Comparison of ENCODE assay signal across 19 cellular contexts in the genomic region with DNA sequence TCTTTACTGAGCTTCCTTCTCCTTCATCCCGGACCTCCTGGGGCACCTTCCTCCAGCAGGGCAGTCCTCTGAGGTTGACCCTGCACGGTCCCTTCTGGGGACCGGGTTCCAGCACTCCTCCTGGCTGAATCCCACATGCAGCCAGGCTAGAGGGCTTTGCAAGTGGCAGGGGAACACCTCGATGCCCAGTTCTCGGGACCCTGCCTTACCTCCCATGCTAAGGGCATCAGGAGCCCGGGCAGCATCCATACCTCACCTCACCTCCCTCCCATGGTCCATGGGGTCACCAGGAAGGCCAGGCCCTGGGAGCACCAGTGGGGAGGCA.
DNase-seq lines count a peak whose midpoint lies in the region; ATAC-seq and TF ChIP-seq lines count a peak whose summit lies in the region.
"Had no signal": no experiment of that assay in that cellular context is flagged by ENCODE, and none has a peak within 500 bp of the region (broad histone marks: within the 10 kb centered on the region; RNA-seq: fewer than 3 reads in every experiment).

No MANE protein-coding gene starts in this region.

- H3F3A ChIP-seq in GM23338 (replicated peaks; ENCODE audit: low read depth), result no peaks in the 10 kb centered on the region

- H3K4me1 ChIP-seq in GM23338 (ENCODE audit: insufficient read depth) (no peaks in the 10 kb centered on the region), endodermal cell (ENCODE audit: control insufficient read depth, insufficient read depth, low read length) (no peaks in the 10 kb centered on the region), osteoblast (ENCODE audit: insufficient read depth, low read length) (peaks cover 4% of the 10 kb centered on the region), aorta (ENCODE audit: control insufficient read depth in 1 of 2, insufficient read depth in 2 of 2, low read length in 2 of 2) (no peaks in the 10 kb centered on the region)

- no peak for ATAC-seq in GM23338
- no peak for ATAC-seq in aorta (ENCODE audit: low FRiP score)
- ATAC-seq: CD8-positive, alpha-beta T cell had no signal

- 86 to 100% methylated on average over 1 to 6 of the region's 6 CpGs for WGBS in endodermal cell (ENCODE audit: insufficient coverage in 1 of 2, insufficient read length in 1 of 2), 2 experiments
- 91 to 93% methylated on average over 6 of the region's 6 CpGs for WGBS in aorta, 2 donors

- no peak overlapping the region for H3K4me3 Mint-ChIP-seq in GM23338
- no peak overlapping the region for H3K4me3 Mint-ChIP-seq in endodermal cell
- H3K4me3 Mint-ChIP-seq: B cell; CD8-positive, alpha-beta T cell; HFFc6 had no signal

- no peaks in the 10 kb centered on the region for H3K9me2 ChIP-seq in GM23338 (ENCODE audit: insufficient read depth)

- H3K27ac ChIP-seq in GM23338 (ENCODE audit: low read depth) (no peak overlapping the region), endodermal cell (ENCODE audit: low read depth, low read length) (no peak overlapping the region), osteoblast (ENCODE audit: low read depth, low read length) (no peak overlapping the region), aorta (ENCODE audit: low read depth in 1 of 2, low read length in 2 of 2) (no peak overlapping the region), caudate nucleus (ENCODE audit: low read depth, low read length) (no peak overlapping the region)
- H3K27ac ChIP-seq: 22Rv1, BLaER1, C4-2B had no signal

- TF ChIP-seq CTCF in GM23338 (conservative IDR thresholded peaks at IDR 0.05; ENCODE audit: low read depth in 2 of 2), result no peak
- TF ChIP-seq CTCF in endodermal cell (conservative IDR thresholded peaks at IDR 0.05), result no peak
- no peak for TF ChIP-seq CTCF in osteoblast (IDR thresholded peaks at IDR 0.05; ENCODE audit: extremely low read depth, low read depth, low read length)

- intact Hi-C loops in aorta (cut with DNase I), result no loop called here

- H4K20me1 ChIP-seq in GM23338 (replicated peaks; ENCODE audit: insufficient read depth) (no peaks in the 10 kb centered on the region), osteoblast (ENCODE audit: insufficient read depth, low read length) (no peaks in the 10 kb centered on the region)
- H4K20me1 ChIP-seq: BLaER1 had no signal

- no peak for DNase-seq in GM23338 (ENCODE audit: low spot score)
- DNase-seq in endodermal cell, result peak; percentile 42
- DNase-seq in osteoblast (ENCODE audit: insufficient read length, low spot score, missing footprints), result peak; percentile 59
- DNase-seq in aorta, result peak; percentile 43 to 51
- no peak for DNase-seq in NCI-H82 treated with DMSO at 0.1 percent for 48 hours (lab: John Stamatoyannopoulos, UW; ENCODE audit: unreplicated experiment)
- no peak for DNase-seq in caudate nucleus (lab: John Stamatoyannopoulos, UW)
- DNase-seq in NCI-H1417 (lab: John Stamatoyannopoulos, UW), result no peak
- DNase-seq: Caco-2; CD4-positive, CD25-positive, alpha-beta regulatory T cell; CD8-positive, alpha-beta T cell; DMS153; DND-41; GOT3; HFFc6 had no signal

- H3K9ac ChIP-seq in endodermal cell (ENCODE audit: extremely low read depth, low read length, poor library complexity, severe bottlenecking), result no peak overlapping the region
- H3K9ac ChIP-seq: BLaER1 had no signal

- H2AFZ ChIP-seq in GM23338 (peak overlapping the region; percentile 56; the same call in 1 of the 2 replicates), osteoblast (ENCODE audit: low read length) (no peak overlapping the region)

- H3K9me3 Mint-ChIP-seq in GM23338, result no peaks in the 10 kb centered on the region
- H3K9me3 Mint-ChIP-seq in endodermal cell, result no peaks in the 10 kb centered on the region
- H3K9me3 Mint-ChIP-seq: CD4-positive, CD25-positive, alpha-beta regulatory T cell; CD8-positive, alpha-beta T cell; HFFc6 had no signal

- H3K4me1 Mint-ChIP-seq in GM23338 (peaks cover 5% of the 10 kb centered on the region), endodermal cell (no peaks in the 10 kb centered on the region)
- H3K4me1 Mint-ChIP-seq: B cell; CD4-positive, CD25-positive, alpha-beta regulatory T cell had no signal

- no peak overlapping the region for H3K4me3 ChIP-seq in GM23338
- no peak overlapping the region for H3K4me3 ChIP-seq in endodermal cell (ENCODE audit: low read length)
- no peak overlapping the region for H3K4me3 ChIP-seq in osteoblast (ENCODE audit: insufficient read depth, low read length)
- no peak overlapping the region for H3K4me3 ChIP-seq in aorta (ENCODE audit: low read length in 2 of 2)
- H3K4me3 ChIP-seq: BLaER1, HAP-1 had no signal

- H3K27ac Mint-ChIP-seq in GM23338 (no peak overlapping the region), endodermal cell (no peak overlapping the region)
- H3K27ac Mint-ChIP-seq: B cell; CD4-positive, CD25-positive, alpha-beta regulatory T cell; CD8-positive, alpha-beta T cell; HFFc6 had no signal

- H3K36me3 ChIP-seq in GM23338 (ENCODE audit: insufficient read depth), result no peaks in the 10 kb centered on the region
- H3K36me3 ChIP-seq in endodermal cell (ENCODE audit: control insufficient read depth, insufficient read depth, low read length), result no peaks in the 10 kb centered on the region
- no peaks in the 10 kb centered on the region for H3K36me3 ChIP-seq in osteoblast (ENCODE audit: insufficient read depth, low read length)
- no peaks in the 10 kb centered on the region for H3K36me3 ChIP-seq in aorta (ENCODE audit: control insufficient read depth in 1 of 2, insufficient read depth in 2 of 2, low read length in 1 of 2)
- H3K36me3 ChIP-seq: BLaER1, HAP-1 had no signal

- H3K4me2 ChIP-seq in GM23338, result no peak overlapping the region
- H3K4me2 ChIP-seq in osteoblast (ENCODE audit: insufficient read depth, low read length), result no peak overlapping the region
- H3K4me2 ChIP-seq: BLaER1 had no signal

- no peaks in the 10 kb centered on the region for H3K79me2 ChIP-seq in GM23338 (replicated peaks; ENCODE audit: insufficient read depth)
- H3K79me2 ChIP-seq in osteoblast (ENCODE audit: insufficient read depth, low read length), result no peaks in the 10 kb centered on the region

- peaks cover 3% of the 10 kb centered on the region for H3K27me3 Mint-ChIP-seq in GM23338 (ENCODE audit: insufficient read depth, low read depth, poor library complexity)
- peaks cover 1% of the 10 kb centered on the region for H3K27me3 Mint-ChIP-seq in endodermal cell (ENCODE audit: insufficient read depth)

- H3K36me3 Mint-ChIP-seq in GM23338 (ENCODE audit: low read depth) (no peaks in the 10 kb centered on the region), endodermal cell (ENCODE audit: low read depth) (no peaks in the 10 kb centered on the region)
- H3K36me3 Mint-ChIP-seq: CD4-positive, CD25-positive, alpha-beta regulatory T cell; CD8-positive, alpha-beta T cell had no signal

- H3K27me3 ChIP-seq in GM23338 (ENCODE audit: insufficient read depth) (no peaks in the 10 kb centered on the region), endodermal cell (ENCODE audit: control insufficient read depth, insufficient read depth, low read length, poor library complexity, severe bottlenecking) (no peaks in the 10 kb centered on the region), osteoblast (ENCODE audit: insufficient read depth, low read length) (peaks cover 34% of the 10 kb centered on the region), aorta (ENCODE audit: control insufficient read depth in 1 of 2, insufficient read depth in 2 of 2, low read length in 1 of 2) (no peaks in the 10 kb centered on the region)
- H3K27me3 ChIP-seq: BLaER1 had no signal

- H3K9me3 ChIP-seq in endodermal cell (ENCODE audit: control insufficient read depth, low read length) (no peaks in the 10 kb centered on the region), osteoblast (ENCODE audit: low read depth, low read length) (no peaks in the 10 kb centered on the region), aorta (ENCODE audit: control insufficient read depth, low read length) (no peaks in the 10 kb centered on the region)
- H3K9me3 ChIP-seq: BLaER1, Caco-2, HAP-1 had no signal

TF ChIP-seq in GM23338, 12 proteins besides CTCF, POLR2A, EP300 and RAD21 (continues in another document):
- TF ChIP-seq ZNF331 (CRISPR knock-in tag; IDR thresholded peaks at IDR 0.05; ENCODE audit: low read depth), result no peak

Comparison
In these comparisons a context has a peak if more than half of its experiments do, and no peak if none do; other contexts are left out.
1. DNase-seq: peak in endodermal cell (single experiment), osteoblast (single experiment) and aorta (2 of 2); none in GM23338 (single experiment), NCI-H82 treated with DMSO at 0.1 percent for 48 hours (single experiment), caudate nucleus (0 of 61) and NCI-H1417 (0 of 3).